ENCODE assay signal across 11 cellular contexts in the genomic region with DNA sequence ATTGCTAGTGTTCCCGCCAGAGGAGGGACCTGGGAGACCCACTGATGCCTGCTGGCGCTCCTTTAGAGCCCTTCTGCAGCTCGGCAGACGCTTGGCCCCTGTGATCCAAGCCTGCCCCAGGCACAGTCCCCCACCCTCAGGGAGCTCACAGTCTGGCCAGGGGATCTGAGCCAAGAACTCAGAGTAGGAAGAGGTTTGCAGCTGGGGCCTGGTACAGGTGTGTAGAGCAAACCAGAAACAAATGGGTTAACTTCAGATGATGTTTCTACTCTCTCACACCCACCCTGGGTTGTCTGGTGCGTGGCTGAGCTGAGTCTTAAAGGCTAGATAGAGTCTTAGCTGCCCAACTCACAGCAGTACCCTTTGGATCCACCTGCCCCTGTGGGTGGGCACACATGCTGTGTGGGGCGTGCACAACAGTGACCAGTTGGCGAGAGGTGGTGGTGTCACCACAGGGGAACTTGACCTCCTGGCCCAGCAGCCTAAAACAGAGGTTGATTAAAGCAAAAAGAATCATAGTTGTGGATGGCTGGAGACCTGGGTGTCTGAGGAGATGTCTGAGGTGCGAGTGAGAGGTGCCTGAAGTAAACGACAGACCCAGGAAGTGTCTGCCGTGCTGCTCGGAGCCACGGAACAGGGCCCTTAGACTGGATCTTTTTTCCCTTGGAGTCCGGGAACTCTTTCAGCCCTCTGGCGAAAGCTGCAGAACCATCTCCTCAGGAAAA. TPM values are rescaled to one million over a fixed set of nuclear protein-coding genes. Genes with fewer than 3 reads are reported as not detected.
DNase-seq lines count a peak whose midpoint lies in the region; ATAC-seq and TF ChIP-seq lines count a peak whose summit lies in the region.
"Had no signal": no experiment of that assay in that cellular context is flagged by ENCODE, and none has a peak within 500 bp of the region (broad histone marks: within the 10 kb centered on the region; RNA-seq: fewer than 3 reads in every experiment).

No MANE protein-coding gene starts in this region.

- H3K4me2 ChIP-seq in IMR-90 (ENCODE audit: low read depth, low read length): no peak overlapping the region

- peaks cover 13% of the 10 kb centered on the region for H3K4me1 ChIP-seq in IMR-90 (ENCODE audit: control insufficient read depth, insufficient read depth, low read length)

- H3K27me3 Mint-ChIP-seq in CD14-positive monocyte (ENCODE audit: low read depth in 3 of 3) (peaks cover 0 to 4% (median 0%) of the 10 kb centered on the region in 3 donors), endothelial cell (ENCODE audit: unreplicated experiment) (peaks cover 8% of the 10 kb centered on the region)

- TF ChIP-seq RAD21 in IMR-90 (IDR thresholded peaks at IDR 0.05; ENCODE audit: low read length): no peak

- no peak overlapping the region for H3K18ac ChIP-seq in IMR-90 (ENCODE audit: low read depth, low read length)

- H2AK5ac ChIP-seq in IMR-90 (ENCODE audit: low read depth, low read length): peak overlapping the region; percentile 86

- no peak for TF ChIP-seq POLR2A in IMR-90 (IDR thresholded peaks at IDR 0.05; ENCODE audit: low read depth, low read length)

- H3K4me3 Mint-ChIP-seq in CD14-positive monocyte (peak overlapping the region; percentile 76 to 77), endothelial cell (ENCODE audit: unreplicated experiment) (no peak overlapping the region)
- H3K4me3 Mint-ChIP-seq: WTC11 had no signal

- no peak overlapping the region; the same call in 1 of the 2 replicates for H3K23ac ChIP-seq in IMR-90 (ENCODE audit: low read depth, low read length)

- BruUV-seq in IMR-90 (replicated peaks; lab: Mats Ljungman, UMichigan): no TSS peak

- H3K79me1 ChIP-seq in IMR-90 (ENCODE audit: low read depth in 1 of 2, low read length in 2 of 2): peaks cover 0 to 3% of the 10 kb centered on the region in 2 experiments; a peak in 1 of 4 replicates

- POLR2A ChIA-PET in IMR-90 (lab: Charles Lee; ENCODE audit: unreplicated experiment): no interaction called here

- CTCF ChIA-PET in IMR-90 (lab: Yijun Ruan, JAX): interaction anchor here (0.6 kb wide), 1 partner anchor 31 kb away, joined by 6 read pairs; no protein-coding TSS in a partner anchor

- H3K36me3 Mint-ChIP-seq in CD14-positive monocyte: peaks cover 2% of the 10 kb centered on the region in 2 donors
- H3K36me3 Mint-ChIP-seq in endothelial cell (ENCODE audit: low read depth, unreplicated experiment): no peaks in the 10 kb centered on the region
- H3K36me3 Mint-ChIP-seq: WTC11 had no signal

- no peak overlapping the region for H3K4me3 ChIP-seq in IMR-90 (ENCODE audit: insufficient read depth, low read depth, low read length)

- peak overlapping the region; percentile 81 for H2BK20ac ChIP-seq in IMR-90 (ENCODE audit: low read depth, low read length)

- no peak overlapping the region for H3K9ac ChIP-seq in IMR-90 (ENCODE audit: low read depth, low read length)

- no peaks in the 10 kb centered on the region for H3K9me3 ChIP-seq in IMR-90 (ENCODE audit: control insufficient read depth, insufficient read depth, low read length)

- H2AFZ ChIP-seq in IMR-90 (replicated peaks; ENCODE audit: low read length, poor library complexity): peak overlapping the region; percentile 83

- dilution Hi-C loops in IMR-90 (cut with HindIII; ENCODE audit: low sequenced_read_pairs, unreplicated experiment): no loop called here

- peak overlapping the region; percentile 19 to 86 for H4K8ac ChIP-seq in IMR-90 (ENCODE audit: low read depth in 2 of 2, low read length in 2 of 2)

- no peak for ATAC-seq in IMR-90 (ENCODE audit: low read depth)

- H2AK9ac ChIP-seq in IMR-90 (replicated peaks; ENCODE audit: low read depth, low read length, poor library complexity): peak overlapping the region; percentile 18

- peaks cover 0 to 2% (median 0%) of the 10 kb centered on the region in 7 donors for H3K9me3 Mint-ChIP-seq in CD14-positive monocyte
- H3K9me3 Mint-ChIP-seq in endothelial cell (ENCODE audit: unreplicated experiment): no peaks in the 10 kb centered on the region
- H3K9me3 Mint-ChIP-seq: WTC11 had no signal

- peak overlapping the region; percentile 97 to 100 (median 98) for H3K27ac Mint-ChIP-seq in CD14-positive monocyte
- peak overlapping the region; percentile 49 for H3K27ac Mint-ChIP-seq in endothelial cell (ENCODE audit: unreplicated experiment)
- H3K27ac Mint-ChIP-seq: WTC11 had no signal

- 80% methylated on average over 2 of the region's 14 CpGs; no CpG with 5 or more reads in 1 of the 2 experiments for WGBS in IMR-90 (ENCODE audit: extremely low coverage in 2 of 2, insufficient read length in 1 of 2), 2 experiments

- TF ChIP-seq CTCF in CD14-positive monocyte (IDR thresholded peaks at IDR 0.05): no peak
- TF ChIP-seq CTCF in IMR-90 (conservative IDR thresholded peaks at IDR 0.05; ENCODE audit: low read depth, low read length): no peak
- no peak for TF ChIP-seq CTCF in endothelial cell (IDR thresholded peaks at IDR 0.05; ENCODE audit: unreplicated experiment)

- no peak overlapping the region for H4K5ac ChIP-seq in IMR-90 (ENCODE audit: low read depth, low read length)

- DNase-seq in CD14-positive monocyte (ENCODE audit: low spot score): no peak
- DNase-seq in IMR-90: no peak
- no peak for DNase-seq in endothelial cell (ENCODE audit: low spot score)
- DNase-seq in posterior vena cava (ENCODE audit: low spot score): peak; percentile 54
- no peak for DNase-seq in NCI-H82 treated with DMSO at 0.1 percent for 48 hours (lab: John Stamatoyannopoulos, UW; ENCODE audit: unreplicated experiment)
- no peak for DNase-seq in LoVo (ENCODE audit: low spot score)
- DNase-seq in hypothalamus (lab: John Stamatoyannopoulos, UW): no peak
- no peak for DNase-seq in DMS 273 treated with DMSO at 0.1 percent for 48 hours (lab: John Stamatoyannopoulos, UW)
- DNase-seq: Calu3 had no signal

- H3K4me1 Mint-ChIP-seq in CD14-positive monocyte (peaks cover 81% of the 10 kb centered on the region), endothelial cell (ENCODE audit: unreplicated experiment) (peaks cover 56% of the 10 kb centered on the region)

- H3K56ac ChIP-seq in IMR-90 (ENCODE audit: extremely low read depth, insufficient read depth, low read length): no peak overlapping the region

- H3K4ac ChIP-seq in IMR-90 (ENCODE audit: low read depth, low read length): peak overlapping the region; percentile 86

- H4K20me1 ChIP-seq in IMR-90 (ENCODE audit: insufficient read depth, low read length): no peaks in the 10 kb centered on the region

- peak overlapping the region; percentile 90 for H2BK120ac ChIP-seq in IMR-90 (ENCODE audit: low read depth, low read length)

- H3K27me3 ChIP-seq in IMR-90 (ENCODE audit: control insufficient read depth, insufficient read depth, low read length): no peaks in the 10 kb centered on the region

- H3K9me1 ChIP-seq in IMR-90 (ENCODE audit: insufficient read depth, low read length): peaks cover 20% of the 10 kb centered on the region

- H3K27ac ChIP-seq in IMR-90 (ENCODE audit: insufficient read depth, low read length): no peak overlapping the region; the same call in 1 of the 2 replicates
- H3K27ac ChIP-seq: RWPE1 had no signal

- peak overlapping the region; percentile 88 for H4K91ac ChIP-seq in IMR-90 (ENCODE audit: insufficient read depth, low read depth, low read length)

- H3K14ac ChIP-seq in IMR-90 (replicated peaks; ENCODE audit: low read depth, low read length): peak overlapping the region; percentile 66

- H2BK15ac ChIP-seq in IMR-90 (ENCODE audit: low read depth, low read length): peak overlapping the region; percentile 27

- intact Hi-C loops in CD14-positive monocyte (cut with micrococcal nuclease): no loop called here
- intact Hi-C loops in IMR-90 (cut with micrococcal nuclease): no loop called here
- intact Hi-C loops in posterior vena cava (cut with DNase I): no loop called here

- H2BK5ac ChIP-seq in IMR-90 (ENCODE audit: low read depth, low read length, poor library complexity, severe bottlenecking): peak overlapping the region; percentile 81

- in situ Hi-C loops in IMR-90 (cut with MboI; ENCODE audit: low sequenced_read_pairs): no loop called here

- no peaks in the 10 kb centered on the region for H3K36me3 ChIP-seq in IMR-90 (ENCODE audit: control insufficient read depth, insufficient read depth, low read length)

TF ChIP-seq in IMR-90, 13 proteins besides CTCF, POLR2A, EP300 and RAD21:
- TF ChIP-seq NFE2L2 (IDR thresholded peaks at IDR 0.05; ENCODE audit: low read depth, low read length): no peak
- no peak for TF ChIP-seq CEBPB (IDR thresholded peaks at IDR 0.05; ENCODE audit: low read depth, low read length)
- no peak for TF ChIP-seq RCOR1 (IDR thresholded peaks at IDR 0.05; ENCODE audit: insufficient replicate concordance, low read length)
- TF ChIP-seq MAZ (IDR thresholded peaks at IDR 0.05; ENCODE audit: borderline replicate concordance, low read depth, low read length): no peak

RNA-seq across cellular contexts. Expression of a gene that starts 31.2 kb away (rescaled TPM):
- 1,000 to 10,000 TPM; 1,724 to 1,859 TPM for polyA plus RNA-seq in CD14-positive monocyte
- total RNA-seq in IMR-90 (2012; rRNA removed): 41.4 and 46.4 TPM in 2 replicates
- 29.8 and 33.3 TPM in 2 replicates for polyA plus RNA-seq in IMR-90 (2012; rRNA removed)
- 12.4 and 25.7 TPM in 2 replicates for polyA plus RNA-seq in IMR-90 (2012; cell fraction: cytosol; rRNA removed)
- polyA plus RNA-seq in IMR-90 (2012; cell fraction: nucleus; rRNA removed; ENCODE audit: low replicate concordance): 2.0 and 10.7 TPM in 2 replicates
- 4.7 TPM for total RNA-seq in endothelial cell (ENCODE audit: unreplicated experiment)
- total RNA-seq in posterior vena cava: 100 to 1,000 TPM; 138 to 144 TPM
- total RNA-seq: Calu3 had no signal
